Comparison of ENCODE assay signal across 9 cellular contexts in the genomic region with DNA sequence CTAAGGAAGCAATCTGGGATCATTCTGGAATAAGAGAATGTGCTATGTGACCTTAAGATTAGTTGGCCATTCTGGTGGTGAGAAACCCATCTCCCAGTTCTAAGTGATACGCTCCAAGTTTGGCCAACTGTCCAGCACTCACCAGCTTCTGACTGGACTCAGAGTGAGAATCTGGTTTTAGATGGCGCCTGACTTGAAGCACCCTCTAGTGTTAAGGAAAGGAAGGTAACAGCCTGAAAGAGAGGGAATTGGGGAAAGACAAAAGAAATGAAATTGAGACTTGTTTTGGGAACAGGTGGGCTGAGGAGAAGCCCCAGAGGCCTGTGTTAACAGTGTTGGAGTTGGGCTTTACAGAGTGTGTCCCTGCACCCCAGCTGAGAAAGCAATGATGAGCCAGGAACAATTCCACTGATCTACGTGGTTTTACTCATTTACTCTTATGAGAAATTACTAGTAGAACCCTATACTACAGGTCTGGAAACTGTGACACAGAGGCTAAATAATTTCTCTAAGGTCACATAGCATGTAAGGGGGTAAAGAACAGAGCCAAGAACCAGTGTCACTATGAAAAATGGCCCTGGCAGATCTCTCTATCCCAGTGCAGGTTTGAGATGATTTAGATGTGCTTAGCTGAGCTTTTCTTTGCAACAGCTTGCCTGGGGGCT. TPM values are rescaled to one million over a fixed set of nuclear protein-coding genes. Genes with fewer than 3 reads are reported as not detected.
DNase-seq lines count a peak whose midpoint lies in the region; ATAC-seq and TF ChIP-seq lines count a peak whose summit lies in the region.
"Had no signal": no experiment of that assay in that cellular context is flagged by ENCODE, and none has a peak within 500 bp of the region (broad histone marks: within the 10 kb centered on the region; RNA-seq: fewer than 3 reads in every experiment).

No MANE protein-coding gene starts in this region.

- H3K9me3 Mint-ChIP-seq in T-helper 2 cell treated with Interferon-gamma antibody and Interleukin-4, amounts not matched to agents 5 μg/mL and 100 μg/mL, for 36 hours, result no peaks in the 10 kb centered on the region

- TF ChIP-seq CTCF in DOHH2 (IDR thresholded peaks at IDR 0.05; ENCODE audit: low read depth, low read length, poor library complexity, severe bottlenecking), result peak; percentile 53

- no peak overlapping the region for H3K4me2 ChIP-seq in DOHH2 (ENCODE audit: low read length)

- no peak overlapping the region for H3K4me3 Mint-ChIP-seq in T-helper 2 cell treated with Interferon-gamma antibody and Interleukin-4, amounts not matched to agents 5 μg/mL and 100 μg/mL, for 36 hours

- H3K4me1 Mint-ChIP-seq in T-helper 2 cell treated with Interferon-gamma antibody and Interleukin-4, amounts not matched to agents 5 μg/mL and 100 μg/mL, for 36 hours (ENCODE audit: low read depth), result no peaks in the 10 kb centered on the region

- H3F3A ChIP-seq in DOHH2 (ENCODE audit: control insufficient read depth, insufficient read depth), result no peaks in the 10 kb centered on the region

- H3K4me1 ChIP-seq in DOHH2 (ENCODE audit: control insufficient read depth, low read length), result no peaks in the 10 kb centered on the region

- H3K9me3 ChIP-seq in DOHH2 (ENCODE audit: control insufficient read depth, insufficient read depth, low read length), result no peaks in the 10 kb centered on the region

- no peaks in the 10 kb centered on the region for H3K79me2 ChIP-seq in DOHH2 (ENCODE audit: control insufficient read depth, low read length)

- no peak for ATAC-seq in GM21723 (IDR thresholded peaks at IDR 0.05; ENCODE audit: unreplicated experiment)

- H3K4me3 ChIP-seq in DOHH2 (ENCODE audit: low read length), result no peak overlapping the region

- no peak overlapping the region for H3K27ac Mint-ChIP-seq in T-helper 2 cell treated with Interferon-gamma antibody and Interleukin-4, amounts not matched to agents 5 μg/mL and 100 μg/mL, for 36 hours

- no peaks in the 10 kb centered on the region for H3K36me3 ChIP-seq in DOHH2 (ENCODE audit: control insufficient read depth, low read length)

- no peak overlapping the region for H3K27ac ChIP-seq in DOHH2 (ENCODE audit: low read depth, low read length)

- H3K9me2 ChIP-seq in DOHH2 (replicated peaks; ENCODE audit: control insufficient read depth, low read length), result no peaks in the 10 kb centered on the region

- H3K36me3 Mint-ChIP-seq in T-helper 2 cell treated with Interferon-gamma antibody and Interleukin-4, amounts not matched to agents 5 μg/mL and 100 μg/mL, for 36 hours (ENCODE audit: low read depth), result no peaks in the 10 kb centered on the region

- in situ Hi-C loops in KBM-7 (cut with MboI; ENCODE audit: low pct_unique_long_range_greater_than_20kb, low sequenced_read_pairs), result no loop called here

- peaks cover 20% of the 10 kb centered on the region for H3K27me3 ChIP-seq in DOHH2 (ENCODE audit: control insufficient read depth, low read length)

- H4K20me1 ChIP-seq in DOHH2 (ENCODE audit: control insufficient read depth, insufficient read depth, low read depth, low read length), result no peaks in the 10 kb centered on the region

- peak; percentile 22 for DNase-seq in KBM-7
- peak; percentile 31 for DNase-seq in astrocyte of the hippocampus (ENCODE audit: low read depth, low spot score)
- DNase-seq in myocyte (ENCODE audit: low read depth), result peak; percentile 35
- no peak for DNase-seq in KG1 (lab: John Stamatoyannopoulos, UW)
- DNase-seq in T-helper 2 cell treated with Interferon-gamma antibody and Interleukin-4, amounts not matched to agents 5 μg/mL and 100 μg/mL, for 36 hours (ENCODE audit: low spot score), result no peak
- DNase-seq in T-helper 1 cell, result no peak
- DNase-seq: NCI-H1694 had no signal

- H3K27me3 Mint-ChIP-seq in T-helper 2 cell treated with Interferon-gamma antibody and Interleukin-4, amounts not matched to agents 5 μg/mL and 100 μg/mL, for 36 hours (ENCODE audit: low read depth), result peaks cover 34% of the 10 kb centered on the region

RNA-seq across cellular contexts. Expression of a gene that starts 9.3 kb away (rescaled TPM):
- not detected in 2 replicates for total RNA-seq in myocyte
- not detected for polyA plus RNA-seq in myocyte (2012)

RNA-seq across cellular contexts. Expression of a gene that starts 33.2 kb away (rescaled TPM):
- total RNA-seq in myocyte, result not detected in 2 replicates
- polyA plus RNA-seq in myocyte (2012), result not detected

RNA-seq across cellular contexts. Expression of a gene that starts 53.0 kb away (rescaled TPM):
- total RNA-seq in myocyte, result 0.13 TPM in 1 of 2 replicates, not detected in the other
- polyA plus RNA-seq in myocyte (2012), result 0.06 TPM

RNA-seq across cellular contexts. Expression of a gene that starts 57.8 kb away (rescaled TPM):
- total RNA-seq in myocyte, result not detected in 2 replicates
- not detected for polyA plus RNA-seq in myocyte (2012)

Comparison
In these comparisons a context has a peak if more than half of its experiments do, and no peak if none do; other contexts are left out.
1. DNase-seq: peak in KBM-7 (single experiment), astrocyte of the hippocampus (single experiment) and myocyte (single experiment); none in KG1 (single experiment), T-helper 2 cell treated with Interferon-gamma antibody and Interleukin-4, amounts not matched to agents 5 μg/mL and 100 μg/mL, for 36 hours (single experiment) and T-helper 1 cell (0 of 5).